ENCODE assay signal across 8 cellular contexts in the genomic region with DNA sequence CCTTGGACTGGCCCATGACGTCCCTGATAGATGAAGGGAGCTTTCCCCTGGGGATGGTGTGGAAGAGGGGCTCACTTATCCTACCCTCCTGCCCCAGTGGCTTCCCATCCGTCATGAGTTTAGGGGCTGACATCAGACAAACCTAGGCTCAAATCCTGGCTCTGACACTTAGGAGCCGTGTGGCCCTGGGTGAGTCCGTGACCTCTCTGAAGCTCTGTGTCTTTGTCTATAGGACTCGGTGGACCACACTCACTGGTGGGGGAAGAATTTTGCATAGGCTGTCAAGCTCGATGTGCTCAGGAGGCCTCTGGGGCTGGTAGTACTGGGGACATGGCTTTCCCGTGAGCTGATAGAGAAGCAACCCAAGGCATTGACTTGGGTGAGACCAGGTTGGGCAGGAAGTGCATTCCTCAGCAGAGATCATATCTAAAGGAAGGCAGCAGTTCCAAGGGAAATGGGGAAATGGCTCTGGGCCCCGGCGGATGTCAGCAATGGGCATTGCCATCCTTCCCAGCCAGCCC. TPM values are rescaled to one million over a fixed set of nuclear protein-coding genes. Genes with fewer than 3 reads are reported as not detected.
A peak's percentile ranks its signal among the peaks of the same experiment; 100 is the strongest.
DNase-seq lines count a peak whose midpoint lies in the region; ATAC-seq lines count a peak whose summit lies in the region.

No MANE protein-coding gene starts in this region.

- peak; percentile 57 for DNase-seq in Right ventricle myocardium superior
- DNase-seq in Right ventricle myocardium inferior (ENCODE audit: missing footprints) = no peak
- DNase-seq in activated CD4-positive, alpha-beta T cell treated with anti-CD3 and anti-CD28 coated beads, Interleukin-2, amount 10 ng/mL, durations not matched to agents 7 days and 5 days = peak; percentile 19
- peak; percentile 44 for DNase-seq in left ventricle myocardium superior
- DNase-seq in substantia nigra (lab: John Stamatoyannopoulos, UW) = no peak

- ATAC-seq in Right ventricle myocardium superior (ENCODE audit: poor library complexity) = no peak
- no peak for ATAC-seq in Right ventricle myocardium inferior
- no peak for ATAC-seq in left ventricle myocardium superior
- no peak for ATAC-seq in HG02973 (IDR thresholded peaks at IDR 0.05; ENCODE audit: unreplicated experiment)
- no peak for ATAC-seq in HG02678 (IDR thresholded peaks at IDR 0.05; ENCODE audit: unreplicated experiment)
- ATAC-seq in HG03108 (IDR thresholded peaks at IDR 0.05; ENCODE audit: unreplicated experiment) = no peak

- CTCF ChIA-PET in activated CD4-positive, alpha-beta T cell treated with anti-CD3 and anti-CD28 coated beads, Interleukin-2, amount 10 ng/mL, durations not matched to agents 7 days and 5 days (lab: Charles Lee) = interaction anchor here (0.8 to 3.0 kb wide), 5 partner anchors 24 to 98 kb away, joined by 3 to 17 read pairs (median 3); a partner anchor contains a TSS

- H3K27me3 Mint-ChIP-seq in activated CD4-positive, alpha-beta T cell treated with anti-CD3 and anti-CD28 coated beads, Interleukin-2, amount 10 ng/mL, durations not matched to agents 7 days and 5 days = peaks cover 8% of the 10 kb centered on the region

- H3K36me3 Mint-ChIP-seq in activated CD4-positive, alpha-beta T cell treated with anti-CD3 and anti-CD28 coated beads, Interleukin-2, amount 10 ng/mL, durations not matched to agents 7 days and 5 days (ENCODE audit: low read depth) = peaks cover 9% of the 10 kb centered on the region

- peak overlapping the region; percentile 100 for H3K27ac Mint-ChIP-seq in activated CD4-positive, alpha-beta T cell treated with anti-CD3 and anti-CD28 coated beads, Interleukin-2, amount 10 ng/mL, durations not matched to agents 7 days and 5 days

- peaks cover 24% of the 10 kb centered on the region for H3K4me1 Mint-ChIP-seq in activated CD4-positive, alpha-beta T cell treated with anti-CD3 and anti-CD28 coated beads, Interleukin-2, amount 10 ng/mL, durations not matched to agents 7 days and 5 days

- POLR2A ChIA-PET in activated CD4-positive, alpha-beta T cell treated with anti-CD3 and anti-CD28 coated beads, Interleukin-2, amount 10 ng/mL, durations not matched to agents 7 days and 5 days (lab: Charles Lee) = no interaction called here

- H3K4me3 Mint-ChIP-seq in activated CD4-positive, alpha-beta T cell treated with anti-CD3 and anti-CD28 coated beads, Interleukin-2, amount 10 ng/mL, durations not matched to agents 7 days and 5 days = peak overlapping the region; percentile 89

- peak overlapping the region; percentile 89 for H3K27ac ChIP-seq in substantia nigra (ENCODE audit: low read depth, low read length, poor library complexity, severe bottlenecking)

- no peaks in the 10 kb centered on the region for H3K9me3 Mint-ChIP-seq in activated CD4-positive, alpha-beta T cell treated with anti-CD3 and anti-CD28 coated beads, Interleukin-2, amount 10 ng/mL, durations not matched to agents 7 days and 5 days

- intact Hi-C loops in Right ventricle myocardium superior (cut with DNase I) = no loop called here
- intact Hi-C loops in Right ventricle myocardium inferior (cut with DNase I) = no loop called here
- intact Hi-C loops in left ventricle myocardium superior (cut with micrococcal nuclease) = no loop called here

RNA-seq across cellular contexts. Expression of a gene that starts 17.4 kb away (rescaled TPM):
- total RNA-seq in Right ventricle myocardium superior (not detected), Right ventricle myocardium inferior (not detected), left ventricle myocardium superior (not detected)
- not detected for total RNA-seq in activated CD4-positive, alpha-beta T cell treated with anti-CD3 and anti-CD28 coated beads, Interleukin-2, amount 10 ng/mL, durations not matched to agents 7 days and 5 days

RNA-seq across cellular contexts. Expression of a gene that starts 20.8 kb away (rescaled TPM):
- total RNA-seq in Right ventricle myocardium superior (62.3 TPM), Right ventricle myocardium inferior (71.4 TPM), left ventricle myocardium superior (71.8 TPM)
- total RNA-seq in activated CD4-positive, alpha-beta T cell treated with anti-CD3 and anti-CD28 coated beads, Interleukin-2, amount 10 ng/mL, durations not matched to agents 7 days and 5 days = 100 to 1,000 TPM; 162 to 189 TPM

RNA-seq across cellular contexts. Expression of a gene that starts 35.7 kb away (rescaled TPM):
- total RNA-seq in Right ventricle myocardium superior (6.9 TPM), Right ventricle myocardium inferior (9.9 TPM), left ventricle myocardium superior (8.3 TPM)
- total RNA-seq in activated CD4-positive, alpha-beta T cell treated with anti-CD3 and anti-CD28 coated beads, Interleukin-2, amount 10 ng/mL, durations not matched to agents 7 days and 5 days = 10 to 100 TPM; 78.6 to 88.9 TPM

RNA-seq across cellular contexts. Expression of a gene that starts 38.7 kb away (rescaled TPM):
- total RNA-seq in Right ventricle myocardium superior (10.4 TPM), Right ventricle myocardium inferior (10.8 TPM), left ventricle myocardium superior (9.3 TPM)
- total RNA-seq in activated CD4-positive, alpha-beta T cell treated with anti-CD3 and anti-CD28 coated beads, Interleukin-2, amount 10 ng/mL, durations not matched to agents 7 days and 5 days = 10 to 100 TPM; 68.1 to 78.4 TPM

RNA-seq across cellular contexts. Expression of a gene that starts 49.6 kb away (rescaled TPM):
- total RNA-seq in Right ventricle myocardium superior = 91.7 TPM
- total RNA-seq in Right ventricle myocardium inferior = 101 TPM
- total RNA-seq in activated CD4-positive, alpha-beta T cell treated with anti-CD3 and anti-CD28 coated beads, Interleukin-2, amount 10 ng/mL, durations not matched to agents 7 days and 5 days = 100 to 1,000 TPM; 385 to 389 TPM
- 118 TPM for total RNA-seq in left ventricle myocardium superior

Comparison
In these comparisons a context has a peak if more than half of its experiments do, and no peak if none do; other contexts are left out.
1. DNase-seq: peak in Right ventricle myocardium superior (single experiment), activated CD4-positive, alpha-beta T cell treated with anti-CD3 and anti-CD28 coated beads, Interleukin-2, amount 10 ng/mL, durations not matched to agents 7 days and 5 days (single experiment) and left ventricle myocardium superior (single experiment); none in Right ventricle myocardium inferior (single experiment) and substantia nigra (0 of 49).